In the genomic region with DNA sequence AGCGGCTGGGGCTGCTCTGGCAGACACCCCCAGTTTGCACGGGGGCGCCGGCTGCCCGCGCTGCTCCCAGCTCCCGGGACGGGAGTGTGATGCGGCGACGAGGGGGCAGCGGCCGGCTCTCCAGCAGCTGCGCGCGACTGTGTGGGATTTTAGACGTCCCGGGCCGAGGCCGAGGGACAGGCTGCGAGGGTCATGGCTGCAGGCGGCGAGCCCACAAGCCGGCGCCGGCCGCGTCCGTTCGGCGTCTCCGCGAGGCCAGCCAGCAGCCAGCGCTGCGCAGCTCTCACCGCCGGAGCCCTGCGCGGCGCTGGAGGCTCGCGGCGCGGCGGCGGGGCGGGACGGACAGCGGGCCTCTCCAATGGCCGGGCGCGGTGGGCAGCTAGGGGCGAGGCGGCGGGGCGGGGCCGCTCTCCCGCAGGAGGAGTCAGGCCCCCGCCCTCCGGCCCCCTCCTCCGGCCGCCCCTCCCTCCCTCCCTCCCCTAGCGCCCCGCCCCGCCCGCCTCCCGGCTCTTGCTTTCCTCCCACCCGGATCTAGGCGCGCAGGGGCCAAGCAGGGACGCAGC, we compare ENCODE assay signal across 8 cellular contexts. TPM values are rescaled to one million over a fixed set of nuclear protein-coding genes. Genes with fewer than 3 reads are reported as not detected.
A peak's percentile ranks its signal among the peaks of the same experiment; 100 is the strongest.
DNase-seq lines count a peak whose midpoint lies in the region; ATAC-seq, FAIRE-seq and TF ChIP-seq lines count a peak whose summit lies in the region.

FZD4 (minus strand) TSS at position 285 of the 563 bp plus-strand sequence. CDS start 310 bp downstream, outside the sequence.

- H3K27me3 ChIP-seq in heart left ventricle (peaks cover 0 to 14% (median 0%) of the 10 kb centered on the region in 9 donors), pancreas (no peaks in the 10 kb centered on the region)

- CTCF ChIA-PET in GM10248 (lab: Yijun Ruan, JAX) = interaction anchor here (1.0 to 4.9 kb wide), 7 partner anchors 10 to 334 kb away, joined by 3 to 29 read pairs (median 4); no protein-coding TSS in a partner anchor
- CTCF ChIA-PET in RWPE1 (lab: Yijun Ruan, JAX) = interaction anchor here (0.8 to 1.3 kb wide), 2 partner anchors 16 to 29 kb away, joined by 3 to 7 read pairs; no protein-coding TSS in a partner anchor

- no peaks in the 10 kb centered on the region for H3K9me3 ChIP-seq in heart left ventricle
- no peaks in the 10 kb centered on the region for H3K9me3 ChIP-seq in pancreas

- intact Hi-C loops in heart left ventricle (cut with DNase I) = loop anchor here in 8 of 10 donors (1.0 to 10.0 kb wide), 8 partner anchors 26 to 142 kb away; partner anchors contain the start of gene TMEM135 (in 7 of the 8)
- intact Hi-C loops in pancreas (cut with DNase I) = no loop called here

- DNase-seq in GM10248 (ENCODE audit: extremely low spot score) (peak; percentile 93), GOT3 (lab: John Stamatoyannopoulos, UW) (peak; percentile 35), KG1 (lab: John Stamatoyannopoulos, UW) (peak; percentile 43), RWPE1 (ENCODE audit: low spot score) (peak; percentile 90), amniotic stem cell (lab: John Stamatoyannopoulos, UW) (peak; percentile 70), heart left ventricle (peak; percentile 94 to 95 (median 95)), pancreas (peak; percentile 90 to 96 (median 92)), T-helper 9 cell (no peak)

- H3K4me3 ChIP-seq in heart left ventricle (peak within 1 kb of the TSS; percentile 84 to 100 (median 94)), pancreas (peak within 1 kb of the TSS; percentile 53 to 93 (median 80))

- FAIRE-seq in pancreas (lab: Jason Lieb, UNC) = no peak

- WGBS in heart left ventricle, 4 donors = 1% methylated on average over 66 to 71 of the region's 71 CpGs; no CpG with 5 or more reads in 2 of the 4 donors
- WGBS in pancreas, 2 donors = 0 to 1% methylated on average over 39 to 64 of the region's 71 CpGs

- H3K4me1 ChIP-seq in heart left ventricle (peaks cover 4 to 59% (median 34%) of the 10 kb centered on the region in 12 donors), pancreas (peaks cover 0 to 8% (median 3%) of the 10 kb centered on the region in 3 donors)

- peaks cover 0 to 24% (median 14%) of the 10 kb centered on the region in 9 donors for H3K36me3 ChIP-seq in heart left ventricle
- H3K36me3 ChIP-seq in pancreas = peaks cover 0 to 6% (median 0%) of the 10 kb centered on the region in 3 donors

- H3K27ac ChIP-seq in RWPE1 (peak within 1 kb of the TSS; percentile 89), heart left ventricle (peak within 1 kb of the TSS; percentile 93 to 100 (median 98)), pancreas (peak within 1 kb of the TSS; percentile 91 to 93 (median 92))

- peak; percentile 88 to 99 for TF ChIP-seq POLR2A in heart left ventricle (IDR thresholded peaks at IDR 0.05)

- POLR2A ChIA-PET in GM10248 (lab: Yijun Ruan, JAX) = interaction anchor here (0.6 kb wide), 1 partner anchor 864 kb away, joined by 3 read pairs; no protein-coding TSS in a partner anchor
- POLR2A ChIA-PET in RWPE1 (lab: Yijun Ruan, JAX; ENCODE audit: low non-redundant PET) = interaction anchor here (0.6 kb wide), 1 partner anchor 228 kb away, joined by 6 read pairs; no protein-coding TSS in a partner anchor

- TF ChIP-seq CTCF in GM10248 (IDR thresholded peaks at IDR 0.05; ENCODE audit: control extremely low read depth, extremely low read depth, low read depth, missing control alignments) (no peak), RWPE1 (conservative IDR thresholded peaks at IDR 0.05; ENCODE audit: low read depth) (no peak), heart left ventricle (IDR thresholded peaks at IDR 0.05) (peak in 4 of 12 donors; percentile 11 to 33 (median 21)), pancreas (IDR thresholded peaks at IDR 0.05) (no peak)

- ATAC-seq in heart left ventricle (peak; percentile 67 to 95 (median 88)), pancreas (peak; percentile 81 to 92 (median 90))

RNA-seq across cellular contexts. Expression of gene FZD4, which starts in this region (rescaled TPM):
- total RNA-seq in heart left ventricle = 10 to 100 TPM; 16.7 to 39.6 (median 22.1) TPM
- polyA plus RNA-seq in heart left ventricle = 10 to 100 TPM; 11.6 to 16.5 TPM
- 10 to 100 TPM in 2 of 6 donors, 1 to 10 TPM in 4; 5.4 to 10.8 (median 7.9) TPM for total RNA-seq in pancreas
- 1 to 10 TPM; 4.7 to 4.8 TPM for polyA plus RNA-seq in pancreas

Comparison
In these comparisons a context has a peak if more than half of its experiments do, and no peak if none do; other contexts are left out.
1. intact Hi-C loops: an anchor here in heart left ventricle (1.0 to 10.0 kb wide); none called in pancreas.